19 cellular contexts compared by ENCODE assay signal in genomic region chr9:92468206-92468605, GRCh38. TPM values are rescaled to one million over a fixed set of nuclear protein-coding genes. Genes with fewer than 3 reads are reported as not detected.
DNase-seq lines count a peak whose midpoint lies in the region; TF ChIP-seq lines count a peak whose summit lies in the region.
"Had no signal": no experiment of that assay in that cellular context is flagged by ENCODE, and none has a peak within 500 bp of the region (broad histone marks: within the 10 kb centered on the region; RNA-seq: fewer than 3 reads in every experiment).

No MANE protein-coding gene starts in this region.

- H3K4me1 ChIP-seq in GM23248 (ENCODE audit: insufficient read depth) (peaks cover 27% of the 10 kb centered on the region), SK-N-SH (ENCODE audit: control insufficient read depth in 1 of 2, insufficient read depth in 2 of 2, low read depth in 1 of 2, low read length in 1 of 2) (peaks cover 10 to 18% of the 10 kb centered on the region in 2 experiments; a peak in 2 of 4 replicates), esophagus muscularis mucosa (peaks cover 7 to 19% (median 18%) of the 10 kb centered on the region in 4 donors)
- H3K4me1 ChIP-seq in CD8-positive, alpha-beta memory T cell (ENCODE audit: insufficient read depth, low read length) = no peaks in the 10 kb centered on the region
- H3K4me1 ChIP-seq: left lung had no signal

- no peaks in the 10 kb centered on the region for H3K9me3 ChIP-seq in GM23248 (ENCODE audit: low read depth)
- no peaks in the 10 kb centered on the region for H3K9me3 ChIP-seq in SK-N-SH
- no peaks in the 10 kb centered on the region for H3K9me3 ChIP-seq in esophagus muscularis mucosa
- H3K9me3 ChIP-seq in CD8-positive, alpha-beta memory T cell (ENCODE audit: low read length) = no peaks in the 10 kb centered on the region
- H3K9me3 ChIP-seq: left lung had no signal

- H3K27ac ChIP-seq in GM23248 (peak overlapping the region; percentile 33), SK-N-SH (ENCODE audit: low read depth in 2 of 2, low read length in 1 of 2) (no peak overlapping the region), esophagus muscularis mucosa (replicated peaks in 1 of 4) (no peak overlapping the region)
- H3K27ac ChIP-seq in CD8-positive, alpha-beta memory T cell (ENCODE audit: low read depth, low read length) = no peak overlapping the region
- H3K27ac ChIP-seq: C4-2B, left lung had no signal

- no peaks in the 10 kb centered on the region for H3K4me1 Mint-ChIP-seq in CD8-positive, alpha-beta memory T cell

- H3F3A ChIP-seq in GM23248 (ENCODE audit: insufficient read depth) (peaks cover 26% of the 10 kb centered on the region), SK-N-SH (replicated peaks; ENCODE audit: insufficient read depth) (no peaks in the 10 kb centered on the region)

- TF ChIP-seq CTCF in SK-N-SH (IDR thresholded peaks at IDR 0.05) (no peak), foreskin fibroblast (IDR thresholded peaks at IDR 0.05; ENCODE audit: low read depth, low read length) (no peak), esophagus muscularis mucosa (IDR thresholded peaks at IDR 0.05) (no peak)

- no peak for TF ChIP-seq RAD21 in SK-N-SH (IDR thresholded peaks at IDR 0.05; ENCODE audit: low read length)

- peaks cover 0 to 2% of the 10 kb centered on the region in 2 donors for H3K27me3 Mint-ChIP-seq in CD8-positive, alpha-beta memory T cell
- H3K27me3 Mint-ChIP-seq: activated CD8-positive, alpha-beta memory T cell treated with anti-CD3 and anti-CD28 coated beads, Interleukin-2, amount 10 ng/mL, durations not matched to agents 7 days and 5 days had no signal

- POLR2A ChIA-PET in SK-N-SH (lab: Yijun Ruan, JAX) = no interaction called here
- POLR2A ChIA-PET in CD8-positive, alpha-beta memory T cell (lab: Charles Lee) = no interaction called here

- H3K79me2 ChIP-seq in GM23248 (ENCODE audit: insufficient read depth) (no peaks in the 10 kb centered on the region), SK-N-SH (ENCODE audit: insufficient read depth) (no peaks in the 10 kb centered on the region)

- intact Hi-C loops in esophagus muscularis mucosa (cut with DNase I) = no loop called here

- H3K27me3 ChIP-seq in GM23248 (replicated peaks; ENCODE audit: insufficient read depth) (no peaks in the 10 kb centered on the region), SK-N-SH (ENCODE audit: insufficient read depth) (no peaks in the 10 kb centered on the region), esophagus muscularis mucosa (no peaks in the 10 kb centered on the region)
- no peaks in the 10 kb centered on the region for H3K27me3 ChIP-seq in CD8-positive, alpha-beta memory T cell (ENCODE audit: insufficient read depth, low read length, poor library complexity, severe bottlenecking)
- H3K27me3 ChIP-seq: left lung had no signal

- no peak overlapping the region for H3K4me3 Mint-ChIP-seq in CD8-positive, alpha-beta memory T cell
- H3K4me3 Mint-ChIP-seq: activated CD8-positive, alpha-beta memory T cell treated with anti-CD3 and anti-CD28 coated beads, Interleukin-2, amount 10 ng/mL, durations not matched to agents 7 days and 5 days; T-helper 2 cell treated with Interferon-gamma antibody and Interleukin-4, amounts not matched to agents 5 μg/mL and 100 μg/mL, for 36 hours had no signal

- CTCF ChIA-PET in SK-N-SH (lab: Yijun Ruan, JAX) = interaction anchor here (1.2 to 1.5 kb wide), 2 partner anchors 18 to 140 kb away, joined by 4 read pairs; no protein-coding TSS in a partner anchor
- CTCF ChIA-PET in CD8-positive, alpha-beta memory T cell (lab: Charles Lee) = no interaction called here

- in situ Hi-C loops in GM23248 (cut with MboI) = no loop called here

- no peaks in the 10 kb centered on the region for H3K9me3 Mint-ChIP-seq in CD8-positive, alpha-beta memory T cell
- H3K9me3 Mint-ChIP-seq: T-helper 2 cell treated with Interferon-gamma antibody and Interleukin-4, amounts not matched to agents 5 μg/mL and 100 μg/mL, for 36 hours had no signal

- H3K9me2 ChIP-seq in GM23248 (ENCODE audit: insufficient read depth) (no peaks in the 10 kb centered on the region), SK-N-SH (no peaks in the 10 kb centered on the region)

- TF ChIP-seq EP300 in SK-N-SH (IDR thresholded peaks at IDR 0.05; ENCODE audit: borderline replicate concordance in 1 of 2, low read depth in 1 of 2, low read length in 1 of 2) = no peak
- TF ChIP-seq EP300 in esophagus muscularis mucosa (IDR thresholded peaks at IDR 0.05) = no peak

- H3K9ac ChIP-seq in GM23248 (no peak overlapping the region), SK-N-SH (no peak overlapping the region)

- peaks cover 0 to 1% (median 0%) of the 10 kb centered on the region in 3 donors for H3K36me3 Mint-ChIP-seq in CD8-positive, alpha-beta memory T cell
- H3K36me3 Mint-ChIP-seq: activated CD8-positive, alpha-beta memory T cell treated with anti-CD3 and anti-CD28 coated beads, Interleukin-2, amount 10 ng/mL, durations not matched to agents 7 days and 5 days had no signal

- H2AFZ ChIP-seq in GM23248 (peak overlapping the region; percentile 1; the same call in 1 of the 2 replicates), SK-N-SH (ENCODE audit: low read depth) (no peak overlapping the region)

- H3K27ac Mint-ChIP-seq in CD8-positive, alpha-beta memory T cell = no peak overlapping the region
- H3K27ac Mint-ChIP-seq: activated CD8-positive, alpha-beta memory T cell treated with anti-CD3 and anti-CD28 coated beads, Interleukin-2, amount 10 ng/mL, durations not matched to agents 7 days and 5 days; T-helper 2 cell treated with Interferon-gamma antibody and Interleukin-4, amounts not matched to agents 5 μg/mL and 100 μg/mL, for 36 hours had no signal

- H4K20me1 ChIP-seq in GM23248 (ENCODE audit: insufficient read depth) (no peaks in the 10 kb centered on the region), SK-N-SH (ENCODE audit: insufficient read depth) (no peaks in the 10 kb centered on the region)

- 60 to 65% methylated on average over 2 of the region's 2 CpGs for WGBS in GM23248 (ENCODE audit: low coverage in 1 of 2, low lambda C conversion rate in 2 of 2, missing lambda C conversion rate in 2 of 2), 2 experiments
- WGBS in SK-N-SH (ENCODE audit: low lambda C conversion rate) = 100% methylated on average over 2 of the region's 2 CpGs
- WGBS in esophagus muscularis mucosa = 100% methylated on average over 2 of the region's 2 CpGs

- H3K36me3 ChIP-seq in GM23248 (ENCODE audit: low read depth) (no peaks in the 10 kb centered on the region), SK-N-SH (replicated peaks in 1 of 2; ENCODE audit: control insufficient read depth in 1 of 2, insufficient read depth in 2 of 2, low read length in 1 of 2) (no peaks in the 10 kb centered on the region), esophagus muscularis mucosa (peaks cover 0 to 6% (median 0%) of the 10 kb centered on the region in 4 donors)
- H3K36me3 ChIP-seq in CD8-positive, alpha-beta memory T cell (ENCODE audit: insufficient read depth, low read length) = no peaks in the 10 kb centered on the region
- H3K36me3 ChIP-seq: left lung had no signal

- H3K4me2 ChIP-seq in GM23248 (ENCODE audit: unreplicated experiment) (peak overlapping the region; percentile 9), SK-N-SH (0 out of 2 replicates have a peak overlapping the region, but pooled peaks have one; percentile 5)

- no peak for TF ChIP-seq POLR2A in esophagus muscularis mucosa (IDR thresholded peaks at IDR 0.05; ENCODE audit: low read depth)

- H3K4me3 ChIP-seq in GM23248 = no peak overlapping the region
- no peak overlapping the region for H3K4me3 ChIP-seq in SK-N-SH (ENCODE audit: low read depth in 2 of 2, low read length in 1 of 2)
- no peak overlapping the region for H3K4me3 ChIP-seq in foreskin fibroblast (ENCODE audit: low read depth in 1 of 2, low read length in 2 of 2)
- no peak overlapping the region for H3K4me3 ChIP-seq in esophagus muscularis mucosa
- no peak overlapping the region for H3K4me3 ChIP-seq in CD8-positive, alpha-beta memory T cell (ENCODE audit: low read length)
- H3K4me3 ChIP-seq: left lung had no signal

- DNase-seq in GM23248 (peak; percentile 85), SK-N-SH (no peak), foreskin fibroblast (peak; percentile 73 to 81), superior temporal gyrus (ENCODE audit: extremely low spot score) (peak; percentile 49), esophagus muscularis mucosa (ENCODE audit: extremely low spot score) (no peak), T-helper 9 cell (no peak)
- no peak for DNase-seq in CD8-positive, alpha-beta memory T cell
- no peak for DNase-seq in activated CD4-positive, alpha-beta T cell treated with anti-CD3 and anti-CD28 coated beads, Interleukin-2, amount 50 U/mL, for 4 hours
- DNase-seq: activated CD4-positive, CD25-positive, alpha-beta regulatory T cell treated with anti-CD3 and anti-CD28 coated beads, Interleukin-2, amount 50 U/mL, for 72 hours; activated CD8-positive, alpha-beta memory T cell treated with anti-CD3 and anti-CD28 coated beads, Interleukin-2, amount 10 ng/mL, durations not matched to agents 7 days and 5 days; DMS53; left lung; NCI-H187 treated with DMSO at 0.1 percent for 48 hours; NCI-H446 treated with DMSO at 0.1 percent for 48 hours; SIG-M5; stimulated activated CD4-positive, alpha-beta T cell treated with anti-CD3 and anti-CD28 coated beads, Interleukin-2, amount 100 ng/mL, for 48 hours had no signal

TF ChIP-seq in SK-N-SH, 30 proteins besides CTCF, POLR2A, EP300 and RAD21:
- TF ChIP-seq ELF1 (IDR thresholded peaks at IDR 0.05) (no peak), TCF12 (IDR thresholded peaks at IDR 0.05) (peak; percentile 32; the same call in 1 of the 2 replicates), FOSL2 (IDR thresholded peaks at IDR 0.05; ENCODE audit: borderline replicate concordance, low read depth) (peak; percentile 14; the same call in 1 of the 2 replicates)

RNA-seq across cellular contexts. Expression of gene ASPN, which starts 14.1 kb away (rescaled TPM):
- total RNA-seq in GM23248 (2014; rRNA removed; shearing (Covaris generic)) = 5.7 and 6.3 TPM in 2 replicates
- polyA plus RNA-seq in GM23248 (2016; fragmentation: Nextera tagmentation; extraction: Ambion mirVana) = 5.1 and 5.3 TPM in 2 replicates
- 0.76 and 1.7 TPM in 2 replicates for polyA plus RNA-seq in SK-N-SH (2012; rRNA removed)
- polyA plus RNA-seq in SK-N-SH (2012; cell fraction: cytosol; rRNA removed) = 1.8 and 2.4 TPM in 2 replicates
- polyA plus RNA-seq in SK-N-SH (2012; cell fraction: nucleus; rRNA removed) = 0.35 and 1.4 TPM in 2 replicates
- 10 to 100 TPM in 3 of 4 donors, 1 to 10 TPM in 1; 9.1 to 21.6 (median 14.5) TPM for total RNA-seq in esophagus muscularis mucosa
- total RNA-seq in CD8-positive, alpha-beta memory T cell = not detected
- not detected for polyA plus RNA-seq in CD8-positive, alpha-beta memory T cell
- total RNA-seq: activated CD8-positive, alpha-beta memory T cell treated with anti-CD3 and anti-CD28 coated beads, Interleukin-2, amount 10 ng/mL, durations not matched to agents 7 days and 5 days had no signal

RNA-seq across cellular contexts. Expression of gene OMD, which starts 43.9 kb away (rescaled TPM):
- total RNA-seq in GM23248 (2014; rRNA removed; shearing (Covaris generic)) = 0.11 TPM in 1 of 2 replicates, not detected in the other
- polyA plus RNA-seq in GM23248 (2016; fragmentation: Nextera tagmentation; extraction: Ambion mirVana) (0.13 and 0.14 TPM in 2 replicates), SK-N-SH (2012; rRNA removed) (0.03 TPM in 1 of 2 replicates, not detected in the other)
- 0.03 and 0.05 TPM in 2 replicates for polyA plus RNA-seq in SK-N-SH (2012; cell fraction: cytosol; rRNA removed)
- polyA plus RNA-seq in SK-N-SH (2012; cell fraction: nucleus; rRNA removed) = not detected in 2 replicates
- 10 to 100 TPM; 18.9 to 26.2 (median 21.4) TPM for total RNA-seq in esophagus muscularis mucosa
- total RNA-seq in CD8-positive, alpha-beta memory T cell = not detected
- polyA plus RNA-seq in CD8-positive, alpha-beta memory T cell = not detected
- total RNA-seq: activated CD8-positive, alpha-beta memory T cell treated with anti-CD3 and anti-CD28 coated beads, Interleukin-2, amount 10 ng/mL, durations not matched to agents 7 days and 5 days; fibroblast of villous mesenchyme had no signal

Comparison
In these comparisons a context has a peak if more than half of its experiments do, and no peak if none do; other contexts are left out.
1. DNase-seq: peak in GM23248 (single experiment), foreskin fibroblast (2 of 2) and superior temporal gyrus (single experiment); none in SK-N-SH (single experiment), esophagus muscularis mucosa (single experiment), CD8-positive, alpha-beta memory T cell (0 of 5), activated CD4-positive, alpha-beta T cell treated with anti-CD3 and anti-CD28 coated beads, Interleukin-2, amount 50 U/mL, for 4 hours (0 of 2) and T-helper 9 cell (single experiment).
2. RNA of gene OMD, which starts 43.9 kb away (total RNA-seq): 18.9 to 26.2 TPM in esophagus muscularis mucosa; 0.11 TPM in GM23248 and not detected in CD8-positive, alpha-beta memory T cell; every median in the first group is over 10 times any median in the second.